ENCODE assay signal across 8 cellular contexts in the genomic region with DNA sequence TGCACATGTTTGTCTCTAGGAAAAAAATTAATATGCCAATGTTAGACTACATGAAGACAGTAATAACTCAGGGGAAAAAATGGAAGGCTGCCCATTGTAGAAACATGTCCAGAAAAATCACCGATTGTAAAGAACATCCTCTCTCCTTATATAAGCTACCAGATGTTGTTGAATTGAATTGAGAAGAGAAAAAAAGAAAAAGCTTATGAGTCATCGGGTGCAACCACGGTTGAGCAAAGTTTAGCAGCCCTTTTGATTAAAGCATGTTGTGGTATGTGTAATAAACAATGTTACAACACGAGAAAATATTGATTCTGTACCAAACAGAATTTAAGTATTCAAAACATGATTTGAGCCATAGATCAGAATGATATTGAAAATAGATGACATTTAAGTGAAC.
DNase-seq lines count a peak whose midpoint lies in the region; ATAC-seq lines count a peak whose summit lies in the region.

No MANE protein-coding gene starts in this region.

- H3K9me3 Mint-ChIP-seq in activated CD8-positive, alpha-beta memory T cell treated with anti-CD3 and anti-CD28 coated beads, Interleukin-2, amount 10 ng/mL, durations not matched to agents 7 days and 5 days (ENCODE audit: low read depth) = no peaks in the 10 kb centered on the region

- H3K27me3 Mint-ChIP-seq in activated CD8-positive, alpha-beta memory T cell treated with anti-CD3 and anti-CD28 coated beads, Interleukin-2, amount 10 ng/mL, durations not matched to agents 7 days and 5 days = no peaks in the 10 kb centered on the region

- peaks cover 26% of the 10 kb centered on the region for H3K4me1 Mint-ChIP-seq in activated CD8-positive, alpha-beta memory T cell treated with anti-CD3 and anti-CD28 coated beads, Interleukin-2, amount 10 ng/mL, durations not matched to agents 7 days and 5 days

- peak; percentile 51 for ATAC-seq in activated CD8-positive, alpha-beta memory T cell treated with anti-CD3 and anti-CD28 coated beads, Interleukin-2, amount 10 ng/mL, durations not matched to agents 7 days and 5 days
- no peak for ATAC-seq in HG02852 (IDR thresholded peaks at IDR 0.05; ENCODE audit: unreplicated experiment)
- no peak for ATAC-seq in GM18502 (IDR thresholded peaks at IDR 0.05; ENCODE audit: poor library complexity, unreplicated experiment)

- CTCF ChIA-PET in activated CD8-positive, alpha-beta memory T cell treated with anti-CD3 and anti-CD28 coated beads, Interleukin-2, amount 10 ng/mL, durations not matched to agents 7 days and 5 days (lab: Charles Lee) = no interaction called here

- H3K4me3 Mint-ChIP-seq in activated CD8-positive, alpha-beta memory T cell treated with anti-CD3 and anti-CD28 coated beads, Interleukin-2, amount 10 ng/mL, durations not matched to agents 7 days and 5 days = peak overlapping the region; percentile 53

- no peaks in the 10 kb centered on the region for H3K36me3 Mint-ChIP-seq in activated CD8-positive, alpha-beta memory T cell treated with anti-CD3 and anti-CD28 coated beads, Interleukin-2, amount 10 ng/mL, durations not matched to agents 7 days and 5 days

- no peak overlapping the region for H3K27ac Mint-ChIP-seq in activated CD8-positive, alpha-beta memory T cell treated with anti-CD3 and anti-CD28 coated beads, Interleukin-2, amount 10 ng/mL, durations not matched to agents 7 days and 5 days

- no peak for DNase-seq in activated CD8-positive, alpha-beta memory T cell treated with anti-CD3 and anti-CD28 coated beads, Interleukin-2, amount 10 ng/mL, durations not matched to agents 7 days and 5 days
- DNase-seq in activated CD8-positive, alpha-beta memory T cell treated with anti-CD3 and anti-CD28 coated beads, Interleukin-2, amount 50 U/mL, for 48 hours = no peak
- DNase-seq in NCI-H226 (peak; percentile 60), dermis blood vessel endothelial cell (peak; percentile 60), renal cortical epithelial cell (ENCODE audit: low read depth) (peak; percentile 72), NCI-H1092 (lab: John Stamatoyannopoulos, UW) (no peak)

Comparison
In these comparisons a context has a peak if more than half of its experiments do, and no peak if none do; other contexts are left out.
1. DNase-seq: peak in NCI-H226 (single experiment), dermis blood vessel endothelial cell (single experiment) and renal cortical epithelial cell (single experiment); none in activated CD8-positive, alpha-beta memory T cell treated with anti-CD3 and anti-CD28 coated beads, Interleukin-2, amount 10 ng/mL, durations not matched to agents 7 days and 5 days (single experiment), activated CD8-positive, alpha-beta memory T cell treated with anti-CD3 and anti-CD28 coated beads, Interleukin-2, amount 50 U/mL, for 48 hours (single experiment) and NCI-H1092 (single experiment).